In the genomic region with DNA sequence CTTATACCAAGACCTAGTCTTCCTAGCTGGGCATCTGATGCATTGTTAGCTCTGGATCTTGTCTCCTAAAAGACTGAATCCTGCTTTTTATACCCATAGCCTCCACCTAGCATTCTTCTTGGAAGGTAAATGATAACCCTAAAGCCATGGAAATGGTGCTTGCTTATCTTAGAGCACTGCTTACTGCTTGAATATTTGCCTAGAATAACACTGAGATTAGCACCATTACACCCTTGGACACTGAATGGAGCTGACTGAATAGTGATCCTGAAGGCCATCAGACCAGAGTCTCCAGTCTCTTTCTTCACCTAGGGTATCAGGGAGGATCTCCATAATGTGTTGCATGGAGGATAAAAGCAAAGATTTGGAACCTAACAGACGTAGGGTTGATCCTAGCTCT, we compare ENCODE assay signal across 1 cellular context.
TF ChIP-seq lines count a peak whose summit lies in the region.

No MANE protein-coding gene starts in this region.

TF ChIP-seq in endothelial cell of umbilical vein, 7 proteins besides CTCF, POLR2A, EP300 and RAD21:
- no peak for TF ChIP-seq EZH2 (IDR thresholded peaks at IDR 0.05; ENCODE audit: borderline replicate concordance, low read depth, low read length, severe bottlenecking)
- no peak for TF ChIP-seq GATA2 (IDR thresholded peaks at IDR 0.05; ENCODE audit: insufficient read depth, insufficient read length, low read depth, low read length)
- TF ChIP-seq MYC (IDR thresholded peaks at IDR 0.05; ENCODE audit: low read depth, low read length), result no peak
